8 cellular contexts compared by ENCODE assay signal in the genomic region with DNA sequence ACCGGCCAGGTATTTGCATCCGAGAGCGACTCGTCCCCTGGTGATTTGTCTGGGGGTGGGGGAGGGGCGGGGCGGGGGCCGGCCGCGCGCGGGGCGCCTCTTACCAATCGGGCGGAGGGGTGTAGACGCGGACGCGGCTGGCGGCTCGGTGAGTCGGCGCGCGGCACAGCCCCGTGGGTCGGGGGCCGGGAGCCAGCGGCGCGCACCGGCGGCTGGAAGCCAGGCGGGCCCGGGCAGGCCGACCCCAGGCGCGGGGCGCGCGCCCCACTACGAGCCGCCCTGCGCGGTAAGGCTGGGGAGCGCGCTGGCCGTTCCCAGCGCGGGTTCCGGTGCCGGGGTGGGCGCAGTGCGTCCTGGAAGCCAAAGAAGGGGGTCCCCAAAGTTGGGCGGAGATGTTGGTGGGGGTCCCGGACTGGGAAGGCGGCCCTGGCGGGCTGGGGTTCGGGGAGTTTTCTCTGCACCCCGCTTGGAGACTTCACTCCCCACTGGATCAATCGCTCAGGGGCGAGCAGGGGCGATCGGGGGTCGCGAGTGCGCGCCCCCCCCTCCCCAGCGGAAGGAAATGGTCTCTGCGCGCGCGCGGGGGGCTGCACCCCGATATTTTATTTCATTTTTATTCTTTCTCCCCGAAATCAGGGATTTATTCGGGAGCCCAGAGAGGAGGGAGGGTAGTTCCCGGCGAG. TPM values are rescaled to one million over a fixed set of nuclear protein-coding genes. Genes with fewer than 3 reads are reported as not detected.
A peak's percentile ranks its signal among the peaks of the same experiment; 100 is the strongest.
DNase-seq lines count a peak whose midpoint lies in the region; ATAC-seq and TF ChIP-seq lines count a peak whose summit lies in the region.

A gene with protein sequence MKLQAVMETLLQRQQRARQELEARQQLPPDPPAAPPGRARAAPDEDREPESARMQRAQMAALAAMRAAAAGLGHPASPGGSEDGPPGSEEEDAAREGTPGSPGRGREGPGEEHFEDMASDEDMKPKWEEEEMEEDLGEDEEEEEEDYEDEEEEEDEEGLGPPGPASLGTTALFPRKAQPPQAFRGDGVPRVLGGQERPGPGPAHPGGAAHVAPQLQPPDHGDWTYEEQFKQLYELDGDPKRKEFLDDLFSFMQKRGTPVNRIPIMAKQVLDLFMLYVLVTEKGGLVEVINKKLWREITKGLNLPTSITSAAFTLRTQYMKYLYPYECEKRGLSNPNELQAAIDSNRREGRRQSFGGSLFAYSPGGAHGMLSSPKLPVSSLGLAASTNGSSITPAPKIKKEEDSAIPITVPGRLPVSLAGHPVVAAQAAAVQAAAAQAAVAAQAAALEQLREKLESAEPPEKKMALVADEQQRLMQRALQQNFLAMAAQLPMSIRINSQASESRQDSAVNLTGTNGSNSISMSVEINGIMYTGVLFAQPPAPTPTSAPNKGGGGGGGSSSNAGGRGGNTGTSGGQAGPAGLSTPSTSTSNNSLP (plus strand): TSS at position 124 of the 683 bp plus-strand sequence. CDS start 3,494 bp downstream, outside the sequence.

- H3K27me3 ChIP-seq in GM23338 (ENCODE audit: insufficient read depth) (peaks cover 13% of the 10 kb centered on the region), OCI-LY3 (ENCODE audit: low read depth, low read length) (no peaks in the 10 kb centered on the region), duodenal mucosa (ENCODE audit: control insufficient read depth in 1 of 2, insufficient read depth in 2 of 2, low read length in 2 of 2) (peaks cover 0 to 3% of the 10 kb centered on the region in 2 donors), mesenchymal stem cell (ENCODE audit: control insufficient read depth in 1 of 2, insufficient read depth in 1 of 2, low read length in 2 of 2) (peaks cover 4% of the 10 kb centered on the region in 2 experiments), upper lobe of left lung (peaks cover 0 to 3% (median 0%) of the 10 kb centered on the region in 4 donors)

- H3K9ac ChIP-seq in OCI-LY3 (ENCODE audit: low read length) (peak within 1 kb of the TSS; percentile 99), duodenal mucosa (ENCODE audit: low read depth in 1 of 2, low read length in 2 of 2) (peak within 1 kb of the TSS; percentile 51 to 70), mesenchymal stem cell (ENCODE audit: low read length) (peak within 1 kb of the TSS; percentile 92)

- no peak within 1 kb of the TSS for H3K27ac Mint-ChIP-seq in GM23338

- H3K4me2 ChIP-seq in GM23338 (peak within 1 kb of the TSS; percentile 91), OCI-LY3 (ENCODE audit: low read length) (peak within 1 kb of the TSS; percentile 89), mesenchymal stem cell (ENCODE audit: low read length, poor library complexity, severe bottlenecking) (peak within 1 kb of the TSS; percentile 80)

- no peaks in the 10 kb centered on the region for H3K9me2 ChIP-seq in GM23338 (ENCODE audit: insufficient read depth)

- ATAC-seq in GM23338 = peak; percentile 4
- ATAC-seq in upper lobe of left lung (ENCODE audit: low FRiP score in 2 of 2) = peak in 1 of 2 donors; percentile 62

- peak within 1 kb of the TSS; percentile 85 for H3K4me3 Mint-ChIP-seq in GM23338

- H2AFZ ChIP-seq in GM23338 (peak within 1 kb of the TSS; percentile 80), OCI-LY3 (ENCODE audit: low read depth, low read length) (no peak within 1 kb of the TSS), mesenchymal stem cell (ENCODE audit: low read depth, low read length) (peak within 1 kb of the TSS; percentile 44)

- H2BK120ac ChIP-seq in mesenchymal stem cell (ENCODE audit: low read depth, low read length) = peak within 1 kb of the TSS; percentile 99

- H3K79me2 ChIP-seq in GM23338 (replicated peaks; ENCODE audit: insufficient read depth) (peaks cover 29% of the 10 kb centered on the region), OCI-LY3 (ENCODE audit: low read length) (peaks cover 43% of the 10 kb centered on the region)

- H3K36me3 ChIP-seq in GM23338 (ENCODE audit: insufficient read depth) (no peaks in the 10 kb centered on the region; the same call in 1 of the 2 replicates), OCI-LY3 (replicated peaks; ENCODE audit: low read depth, low read length) (peaks cover 29% of the 10 kb centered on the region), duodenal mucosa (ENCODE audit: control insufficient read depth in 1 of 2, insufficient read depth in 2 of 2, low read length in 2 of 2) (no peaks in the 10 kb centered on the region), mesenchymal stem cell (ENCODE audit: control insufficient read depth in 1 of 2, insufficient read depth in 2 of 2, low read depth in 1 of 2, low read length in 2 of 2) (peaks cover 11 to 25% of the 10 kb centered on the region in 2 experiments), upper lobe of left lung (peaks cover 0 to 17% (median 9%) of the 10 kb centered on the region in 4 donors)

- peak within 1 kb of the TSS; percentile 73 to 82 for H3K14ac ChIP-seq in mesenchymal stem cell (ENCODE audit: low read length in 2 of 2)

- H3K27me3 Mint-ChIP-seq in GM23338 (ENCODE audit: insufficient read depth, low read depth, poor library complexity) = peaks cover 16% of the 10 kb centered on the region

- H3K4me1 Mint-ChIP-seq in GM23338 = peaks cover 8% of the 10 kb centered on the region; the same call in 2 of the 3 replicates

- no peak for TF ChIP-seq EP300 in upper lobe of left lung (IDR thresholded peaks at IDR 0.05)

- under 1% methylated on average over 50 of the region's 78 CpGs for WGBS in mesenchymal stem cell
- WGBS in upper lobe of left lung, 2 donors = 0% methylated on average over 10 to 27 of the region's 78 CpGs

- H3K36me3 Mint-ChIP-seq in GM23338 (ENCODE audit: low read depth) = peaks cover 11% of the 10 kb centered on the region; the same call in 2 of the 3 replicates

- H3K4me1 ChIP-seq in GM23338 (ENCODE audit: insufficient read depth) (peaks cover 10% of the 10 kb centered on the region), OCI-LY3 (ENCODE audit: low read length) (peaks cover 30% of the 10 kb centered on the region), duodenal mucosa (ENCODE audit: control insufficient read depth in 1 of 2, insufficient read depth in 2 of 2, low read length in 2 of 2) (peaks cover 0 to 6% of the 10 kb centered on the region in 2 donors), mesenchymal stem cell (ENCODE audit: control insufficient read depth, insufficient read depth, low read depth, low read length) (peaks cover 26% of the 10 kb centered on the region), upper lobe of left lung (peaks cover 29 to 47% (median 34%) of the 10 kb centered on the region in 4 donors)

- peak within 1 kb of the TSS; percentile 90 to 94 for H3K18ac ChIP-seq in mesenchymal stem cell (ENCODE audit: low read depth in 1 of 2, low read length in 2 of 2)

- H3K9me3 Mint-ChIP-seq in GM23338 = no peaks in the 10 kb centered on the region; the same call in 2 of the 3 replicates

- DNase-seq in NCI-H2081 (lab: John Stamatoyannopoulos, UW) = peak; percentile 47 to 54
- no peak for DNase-seq in NCI-H2081 treated with DMSO at 0.1 percent for 48 hours (lab: John Stamatoyannopoulos, UW)
- no peak for DNase-seq in GM23338 (ENCODE audit: low spot score)
- DNase-seq in mesenchymal stem cell = no peak
- peak in 1 of 2 donors; percentile 74 for DNase-seq in upper lobe of left lung
- no peak for DNase-seq in NCI-H2196 (lab: John Stamatoyannopoulos, UW; ENCODE audit: unreplicated experiment)

- H3F3A ChIP-seq in GM23338 (replicated peaks; ENCODE audit: low read depth) = peaks cover 15% of the 10 kb centered on the region; the same call in 1 of the 2 replicates

- H2BK15ac ChIP-seq in mesenchymal stem cell (ENCODE audit: low read depth, poor library complexity, severe bottlenecking) = peak within 1 kb of the TSS; percentile 98

- H2BK12ac ChIP-seq in mesenchymal stem cell (ENCODE audit: low read length in 2 of 2) = peak within 1 kb of the TSS in 1 of 2 experiments; percentile 71

- no peaks in the 10 kb centered on the region; the same call in 1 of the 2 replicates for H4K20me1 ChIP-seq in GM23338 (replicated peaks; ENCODE audit: insufficient read depth)
- H4K20me1 ChIP-seq in OCI-LY3 (ENCODE audit: insufficient read depth, low read length) = peaks cover 27% of the 10 kb centered on the region

- peak within 1 kb of the TSS; percentile 87 for H4K8ac ChIP-seq in mesenchymal stem cell (ENCODE audit: low read length)

- H3K23ac ChIP-seq in mesenchymal stem cell (ENCODE audit: low read length in 2 of 2) = peak within 1 kb of the TSS in 1 of 2 experiments; percentile 5

- TF ChIP-seq POLR2A in upper lobe of left lung (IDR thresholded peaks at IDR 0.05) = peak in 1 of 4 donors; percentile 37

- no peaks in the 10 kb centered on the region for H3K9me3 ChIP-seq in OCI-LY3 (ENCODE audit: insufficient read depth, low read length)
- H3K9me3 ChIP-seq in duodenal mucosa (ENCODE audit: control insufficient read depth in 1 of 2, low read length in 2 of 2) = no peaks in the 10 kb centered on the region
- no peaks in the 10 kb centered on the region for H3K9me3 ChIP-seq in mesenchymal stem cell (ENCODE audit: control insufficient read depth, low read length)
- no peaks in the 10 kb centered on the region for H3K9me3 ChIP-seq in upper lobe of left lung

- TF ChIP-seq CTCF in GM23338 (conservative IDR thresholded peaks at IDR 0.05; ENCODE audit: low read depth in 2 of 2) (no peak), OCI-LY3 (IDR thresholded peaks at IDR 0.05; ENCODE audit: low read depth, low read length) (no peak), upper lobe of left lung (IDR thresholded peaks at IDR 0.05) (peak in 1 of 6 experiments; percentile 19)

- H3K4ac ChIP-seq in mesenchymal stem cell (ENCODE audit: low read depth in 1 of 2, low read length in 2 of 2) = peak within 1 kb of the TSS; percentile 89 to 91

- H3K79me1 ChIP-seq in mesenchymal stem cell (replicated peaks; ENCODE audit: low read length, poor library complexity, severe bottlenecking) = peaks cover 5% of the 10 kb centered on the region

- H4K91ac ChIP-seq in mesenchymal stem cell (ENCODE audit: low read length) = peak within 1 kb of the TSS; percentile 92

- H3K27ac ChIP-seq in GM23338 (ENCODE audit: low read depth) = peak within 1 kb of the TSS; percentile 83; the same call in 1 of the 2 replicates
- peak within 1 kb of the TSS; percentile 85 for H3K27ac ChIP-seq in OCI-LY3 (ENCODE audit: low read length)
- peak within 1 kb of the TSS; percentile 32 for H3K27ac ChIP-seq in duodenal mucosa (ENCODE audit: low read depth, low read length)
- peak within 1 kb of the TSS; percentile 79 for H3K27ac ChIP-seq in mesenchymal stem cell (ENCODE audit: low read length, poor library complexity, severe bottlenecking)
- peak within 1 kb of the TSS; percentile 86 to 97 (median 88) for H3K27ac ChIP-seq in upper lobe of left lung

- peak within 1 kb of the TSS; percentile 93 for H2BK5ac ChIP-seq in mesenchymal stem cell (ENCODE audit: low read depth, low read length, poor library complexity, severe bottlenecking)

- peak within 1 kb of the TSS; percentile 89 for H3K4me3 ChIP-seq in GM23338
- H3K4me3 ChIP-seq in OCI-LY3 (ENCODE audit: low read length) = peak within 1 kb of the TSS; percentile 85
- H3K4me3 ChIP-seq in duodenal mucosa (ENCODE audit: low read depth in 1 of 2, low read length in 2 of 2) = peak within 1 kb of the TSS; percentile 69 to 80
- peak within 1 kb of the TSS; percentile 85 to 90 for H3K4me3 ChIP-seq in mesenchymal stem cell (ENCODE audit: insufficient read depth in 1 of 2, low read depth in 1 of 2, low read length in 2 of 2)
- H3K4me3 ChIP-seq in upper lobe of left lung = peak within 1 kb of the TSS; percentile 90 to 97 (median 96)

- H2AK5ac ChIP-seq in mesenchymal stem cell (ENCODE audit: low read length, severe bottlenecking) = peak within 1 kb of the TSS; percentile 29

RNA-seq across cellular contexts. Expression of the gene that starts here (rescaled TPM):
- total RNA-seq in GM23338 (2014; rRNA removed; shearing (Covaris generic)) = 48.8 and 51.6 TPM in 2 replicates
- polyA plus RNA-seq in GM23338 (2016; fragmentation: Nextera tagmentation; extraction: Ambion mirVana) = 33.6 and 36.6 TPM in 2 replicates
- 64.0 TPM for polyA plus RNA-seq in mesenchymal stem cell (2013, experiment 1 of 2)
- polyA plus RNA-seq in mesenchymal stem cell (2013, experiment 2 of 2) = 62.8 TPM
- total RNA-seq in upper lobe of left lung = 10 to 100 TPM in 4 of 6 donors, 1 to 10 TPM in 2; 7.1 to 54.5 (median 19.2) TPM

Comparison
In these comparisons a context has a peak if more than half of its experiments do, and no peak if none do; other contexts are left out.
1. DNase-seq: peak in NCI-H2081 (2 of 2); none in NCI-H2081 treated with DMSO at 0.1 percent for 48 hours (single experiment), GM23338 (single experiment), mesenchymal stem cell (single experiment) and NCI-H2196 (single experiment).
2. H3K27ac ChIP-seq: peak in every context shown above with its lines; median percentile 88 in upper lobe of left lung; 85 in OCI-LY3; 83 in GM23338; 79 in mesenchymal stem cell; 32 in duodenal mucosa.
3. Peak in every context shown above with its lines, with median percentiles within 50 percentile points of each other: H3K4me2 ChIP-seq, H3K4me3 ChIP-seq and H3K9ac ChIP-seq.